ENCODE assay signal across 1 cellular context in the genomic region with DNA sequence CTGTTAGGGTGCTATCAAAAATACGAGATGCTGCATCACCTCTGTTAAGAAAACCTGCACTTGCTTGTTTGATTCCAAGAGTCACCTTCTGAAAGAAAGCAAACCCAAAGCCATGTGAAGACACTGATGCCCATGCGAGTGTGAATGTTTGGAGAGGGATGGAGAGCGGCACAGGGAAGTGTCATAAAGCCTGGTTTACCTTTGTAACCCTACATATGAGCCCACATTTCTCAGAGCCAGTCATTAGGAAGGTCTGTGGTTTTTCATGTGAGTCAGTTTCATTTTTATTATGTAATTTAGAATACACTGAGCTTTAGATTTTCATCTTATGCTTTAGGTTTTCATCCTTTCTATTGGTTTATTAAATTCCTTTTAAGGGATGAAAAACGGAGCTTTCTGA.
TF ChIP-seq lines count a peak whose summit lies in the region.

No MANE protein-coding gene starts in this region.

TF ChIP-seq in HepG2, 621 proteins besides CTCF, POLR2A, EP300 and RAD21 (continued from another document):
- TF ChIP-seq, protein P1, sequence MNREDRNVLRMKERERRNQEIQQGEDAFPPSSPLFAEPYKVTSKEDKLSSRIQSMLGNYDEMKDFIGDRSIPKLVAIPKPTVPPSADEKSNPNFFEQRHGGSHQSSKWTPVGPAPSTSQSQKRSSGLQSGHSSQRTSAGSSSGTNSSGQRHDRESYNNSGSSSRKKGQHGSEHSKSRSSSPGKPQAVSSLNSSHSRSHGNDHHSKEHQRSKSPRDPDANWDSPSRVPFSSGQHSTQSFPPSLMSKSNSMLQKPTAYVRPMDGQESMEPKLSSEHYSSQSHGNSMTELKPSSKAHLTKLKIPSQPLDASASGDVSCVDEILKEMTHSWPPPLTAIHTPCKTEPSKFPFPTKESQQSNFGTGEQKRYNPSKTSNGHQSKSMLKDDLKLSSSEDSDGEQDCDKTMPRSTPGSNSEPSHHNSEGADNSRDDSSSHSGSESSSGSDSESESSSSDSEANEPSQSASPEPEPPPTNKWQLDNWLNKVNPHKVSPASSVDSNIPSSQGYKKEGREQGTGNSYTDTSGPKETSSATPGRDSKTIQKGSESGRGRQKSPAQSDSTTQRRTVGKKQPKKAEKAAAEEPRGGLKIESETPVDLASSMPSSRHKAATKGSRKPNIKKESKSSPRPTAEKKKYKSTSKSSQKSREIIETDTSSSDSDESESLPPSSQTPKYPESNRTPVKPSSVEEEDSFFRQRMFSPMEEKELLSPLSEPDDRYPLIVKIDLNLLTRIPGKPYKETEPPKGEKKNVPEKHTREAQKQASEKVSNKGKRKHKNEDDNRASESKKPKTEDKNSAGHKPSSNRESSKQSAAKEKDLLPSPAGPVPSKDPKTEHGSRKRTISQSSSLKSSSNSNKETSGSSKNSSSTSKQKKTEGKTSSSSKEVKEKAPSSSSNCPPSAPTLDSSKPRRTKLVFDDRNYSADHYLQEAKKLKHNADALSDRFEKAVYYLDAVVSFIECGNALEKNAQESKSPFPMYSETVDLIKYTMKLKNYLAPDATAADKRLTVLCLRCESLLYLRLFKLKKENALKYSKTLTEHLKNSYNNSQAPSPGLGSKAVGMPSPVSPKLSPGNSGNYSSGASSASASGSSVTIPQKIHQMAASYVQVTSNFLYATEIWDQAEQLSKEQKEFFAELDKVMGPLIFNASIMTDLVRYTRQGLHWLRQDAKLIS (CRISPR knock-in tag; IDR thresholded peaks at IDR 0.05) = no peak
- TF ChIP-seq, protein P2, sequence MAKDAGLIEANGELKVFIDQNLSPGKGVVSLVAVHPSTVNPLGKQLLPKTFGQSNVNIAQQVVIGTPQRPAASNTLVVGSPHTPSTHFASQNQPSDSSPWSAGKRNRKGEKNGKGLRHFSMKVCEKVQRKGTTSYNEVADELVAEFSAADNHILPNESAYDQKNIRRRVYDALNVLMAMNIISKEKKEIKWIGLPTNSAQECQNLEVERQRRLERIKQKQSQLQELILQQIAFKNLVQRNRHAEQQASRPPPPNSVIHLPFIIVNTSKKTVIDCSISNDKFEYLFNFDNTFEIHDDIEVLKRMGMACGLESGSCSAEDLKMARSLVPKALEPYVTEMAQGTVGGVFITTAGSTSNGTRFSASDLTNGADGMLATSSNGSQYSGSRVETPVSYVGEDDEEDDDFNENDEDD (CRISPR knock-in tag; IDR thresholded peaks at IDR 0.05; ENCODE audit: borderline replicate concordance) = no peak
- no peak for TF ChIP-seq HDAC1 (CRISPR knock-in tag; IDR thresholded peaks at IDR 0.05)
- no peak for TF ChIP-seq ZNF749 (CRISPR knock-in tag; IDR thresholded peaks at IDR 0.05; ENCODE audit: borderline replicate concordance)
- no peak for TF ChIP-seq KDM5A (IDR thresholded peaks at IDR 0.05; ENCODE audit: borderline replicate concordance, low read length)
- TF ChIP-seq SAP130 (CRISPR knock-in tag; IDR thresholded peaks at IDR 0.05; ENCODE audit: low read depth) = no peak
- TF ChIP-seq, protein P3, sequence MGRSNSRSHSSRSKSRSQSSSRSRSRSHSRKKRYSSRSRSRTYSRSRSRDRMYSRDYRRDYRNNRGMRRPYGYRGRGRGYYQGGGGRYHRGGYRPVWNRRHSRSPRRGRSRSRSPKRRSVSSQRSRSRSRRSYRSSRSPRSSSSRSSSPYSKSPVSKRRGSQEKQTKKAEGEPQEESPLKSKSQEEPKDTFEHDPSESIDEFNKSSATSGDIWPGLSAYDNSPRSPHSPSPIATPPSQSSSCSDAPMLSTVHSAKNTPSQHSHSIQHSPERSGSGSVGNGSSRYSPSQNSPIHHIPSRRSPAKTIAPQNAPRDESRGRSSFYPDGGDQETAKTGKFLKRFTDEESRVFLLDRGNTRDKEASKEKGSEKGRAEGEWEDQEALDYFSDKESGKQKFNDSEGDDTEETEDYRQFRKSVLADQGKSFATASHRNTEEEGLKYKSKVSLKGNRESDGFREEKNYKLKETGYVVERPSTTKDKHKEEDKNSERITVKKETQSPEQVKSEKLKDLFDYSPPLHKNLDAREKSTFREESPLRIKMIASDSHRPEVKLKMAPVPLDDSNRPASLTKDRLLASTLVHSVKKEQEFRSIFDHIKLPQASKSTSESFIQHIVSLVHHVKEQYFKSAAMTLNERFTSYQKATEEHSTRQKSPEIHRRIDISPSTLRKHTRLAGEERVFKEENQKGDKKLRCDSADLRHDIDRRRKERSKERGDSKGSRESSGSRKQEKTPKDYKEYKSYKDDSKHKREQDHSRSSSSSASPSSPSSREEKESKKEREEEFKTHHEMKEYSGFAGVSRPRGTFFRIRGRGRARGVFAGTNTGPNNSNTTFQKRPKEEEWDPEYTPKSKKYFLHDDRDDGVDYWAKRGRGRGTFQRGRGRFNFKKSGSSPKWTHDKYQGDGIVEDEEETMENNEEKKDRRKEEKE (IDR thresholded peaks at IDR 0.05) = no peak
